In genomic region chr6:79947191-79948173, GRCh38 we compare ENCODE assay signal across 8 cellular contexts. TPM values are rescaled to one million over a fixed set of nuclear protein-coding genes. Genes with fewer than 3 reads are reported as not detected.
DNase-seq lines count a peak whose midpoint lies in the region; ATAC-seq, FAIRE-seq and TF ChIP-seq lines count a peak whose summit lies in the region.

Gene ELOVL4 (minus strand): TSS chr6:79947553. CDS start chr6:79947279, 274 bp downstream.

- peaks cover 38% of the 10 kb centered on the region for H3K27me3 Mint-ChIP-seq in activated naive CD4-positive, alpha-beta T cell treated with anti-CD3 and anti-CD28 coated beads for 36 hours (ENCODE audit: low read depth)

- H3K36me3 Mint-ChIP-seq in activated naive CD4-positive, alpha-beta T cell treated with anti-CD3 and anti-CD28 coated beads for 36 hours (ENCODE audit: low read depth), result no peaks in the 10 kb centered on the region

- H3K36me3 ChIP-seq in Peyer's patch (no peaks in the 10 kb centered on the region), neutrophil (no peaks in the 10 kb centered on the region)

- no peak for TF ChIP-seq POLR2A in Peyer's patch (IDR thresholded peaks at IDR 0.05)

- H3K27ac ChIP-seq in 22Rv1 (peak within 1 kb of the TSS; percentile 53), Peyer's patch (peak within 1 kb of the TSS in 1 of 4 donors; percentile 44), neutrophil (no peak within 1 kb of the TSS), temporal lobe (ENCODE audit: low read depth, low read length) (no peak within 1 kb of the TSS)

- TF ChIP-seq CTCF in 22Rv1 (IDR thresholded peaks at IDR 0.05) (no peak), Peyer's patch (IDR thresholded peaks at IDR 0.05) (no peak), neutrophil (IDR thresholded peaks at IDR 0.05) (no peak)

- no peaks in the 10 kb centered on the region for H3K9me3 Mint-ChIP-seq in activated naive CD4-positive, alpha-beta T cell treated with anti-CD3 and anti-CD28 coated beads for 36 hours

- intact Hi-C loops in activated naive CD4-positive, alpha-beta T cell treated with anti-CD3 and anti-CD28 coated beads for 36 hours (cut with micrococcal nuclease), result loop anchor here (1.0 to 10.0 kb wide), 6 partner anchors 57 to 387 kb away; partner anchors contain the start of genes BCKDHB and TTK

- peak within 1 kb of the TSS; percentile 78 for H3K4me3 Mint-ChIP-seq in activated naive CD4-positive, alpha-beta T cell treated with anti-CD3 and anti-CD28 coated beads for 36 hours

- peak; percentile 40 for DNase-seq in HS-27A (ENCODE audit: low read depth)
- peak in 2 of 3 donors; percentile 59 to 61 for DNase-seq in Peyer's patch
- DNase-seq in activated naive CD4-positive, alpha-beta T cell treated with anti-CD3 and anti-CD28 coated beads for 36 hours, result peak; percentile 59
- peak; percentile 79 to 80 for DNase-seq in frontal cortex (ENCODE audit: low spot score in 2 of 2)

- peaks cover 14% of the 10 kb centered on the region for H3K4me1 Mint-ChIP-seq in activated naive CD4-positive, alpha-beta T cell treated with anti-CD3 and anti-CD28 coated beads for 36 hours (ENCODE audit: low read depth)

- no peak within 1 kb of the TSS for H3K27ac Mint-ChIP-seq in activated naive CD4-positive, alpha-beta T cell treated with anti-CD3 and anti-CD28 coated beads for 36 hours

- FAIRE-seq in frontal cortex (lab: Jason Lieb, UNC), result no peak

- H3K9me3 ChIP-seq in Peyer's patch (no peaks in the 10 kb centered on the region), neutrophil (no peaks in the 10 kb centered on the region)

- H3K27me3 ChIP-seq in Peyer's patch (no peaks in the 10 kb centered on the region), neutrophil (peaks cover 100% of the 10 kb centered on the region)

- CTCF ChIA-PET in activated naive CD4-positive, alpha-beta T cell treated with anti-CD3 and anti-CD28 coated beads for 36 hours (lab: Charles Lee), result interaction anchor here (1.0 to 1.9 kb wide), 8 partner anchors 10 to 166 kb away, joined by 3 to 10 read pairs (median 4); no protein-coding TSS in a partner anchor

- H3K4me1 ChIP-seq in Peyer's patch, result peaks cover 0 to 22% (median 4%) of the 10 kb centered on the region in 4 donors
- peaks cover 5 to 18% of the 10 kb centered on the region in 2 experiments for H3K4me1 ChIP-seq in neutrophil (ENCODE audit: control insufficient read depth in 1 of 2, insufficient read depth in 1 of 2, low read depth in 1 of 2, low read length in 1 of 2)

- H3K4me3 ChIP-seq in Peyer's patch (peak within 1 kb of the TSS; percentile 36 to 56 (median 53)), neutrophil (ENCODE audit: low read depth in 1 of 2, low read length in 1 of 2) (peak within 1 kb of the TSS; percentile 9 to 49)

- ATAC-seq in GM19023 (IDR thresholded peaks at IDR 0.05; ENCODE audit: unreplicated experiment), result peak; percentile 46

RNA-seq across cellular contexts. Expression of gene ELOVL4, which starts in this region (rescaled TPM):
- total RNA-seq in Peyer's patch (1 to 10 TPM in 1 of 4 donors, under 1 TPM in 2, not detected in 1; 0.67 to 1.1 (median 0.85) TPM), frontal cortex (49.3 TPM), temporal lobe (30.0 TPM)
- under 1 TPM; 0.33 to 0.54 TPM for total RNA-seq in activated naive CD4-positive, alpha-beta T cell treated with anti-CD3 and anti-CD28 coated beads for 36 hours

Comparison
In these comparisons a context has a peak if more than half of its experiments do, and no peak if none do; other contexts are left out.
1. RNA of gene ELOVL4 (total RNA-seq): 49.3 TPM in frontal cortex (single experiment) and 30.0 TPM in temporal lobe (single experiment); 0.67 to 1.1 TPM in Peyer's patch and 0.33 to 0.54 TPM in activated naive CD4-positive, alpha-beta T cell treated with anti-CD3 and anti-CD28 coated beads for 36 hours; every median in the first group is over 10 times any median in the second.
2. Peak in DNase-seq in activated naive CD4-positive, alpha-beta T cell treated with anti-CD3 and anti-CD28 coated beads for 36 hours; RNA of the gene not detected or under 1 TPM.
3. Peak in every context shown above with its lines, with median percentiles within 50 percentile points of each other: DNase-seq.